Comparison of ENCODE assay signal across 8 cellular contexts in the genomic region with DNA sequence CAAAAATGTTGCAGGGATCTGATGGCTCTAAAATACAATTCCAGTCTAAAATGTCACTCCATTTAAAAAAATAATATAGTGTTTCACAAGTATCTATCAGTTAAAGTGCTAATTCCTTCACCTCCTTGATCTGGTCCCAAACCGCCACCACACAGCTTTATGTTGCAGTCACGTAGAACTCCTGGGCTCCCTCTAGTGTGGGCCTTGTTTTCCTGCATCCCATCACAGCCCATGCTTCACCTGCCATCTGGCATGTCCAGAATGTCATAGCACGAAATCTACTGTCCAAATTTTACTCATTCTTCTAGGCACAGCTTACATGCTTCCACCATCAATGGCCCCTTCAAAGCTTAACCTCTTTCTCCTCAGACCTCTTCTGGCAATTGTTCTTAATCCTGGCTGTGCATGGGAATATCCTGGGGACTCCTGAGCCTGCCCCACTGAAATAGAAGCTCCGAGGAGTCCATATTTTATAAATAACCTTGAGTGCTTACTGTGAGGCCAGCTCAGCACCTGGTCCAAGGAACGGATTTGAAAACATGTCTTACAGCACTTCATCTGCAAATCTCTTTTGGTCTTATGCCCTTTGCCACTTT. TPM values are rescaled to one million over a fixed set of nuclear protein-coding genes. Genes with fewer than 3 reads are reported as not detected.
DNase-seq lines count a peak whose midpoint lies in the region; TF ChIP-seq lines count a peak whose summit lies in the region.

No MANE protein-coding gene starts in this region.

- no peak overlapping the region for H3K27ac ChIP-seq in HEK293 (ENCODE audit: extremely low read depth, low read depth, low read length)
- H3K27ac ChIP-seq in tibial nerve: no peak overlapping the region

- CTCF ChIA-PET in HEK293 (lab: Yijun Ruan, JAX): interaction anchor here (0.6 to 2.5 kb wide), 20 partner anchors 11 to 1428 kb away, joined by 3 to 14 read pairs (median 3); no protein-coding TSS in a partner anchor

- no peaks in the 10 kb centered on the region for H3K9me3 ChIP-seq in HEK293 (ENCODE audit: control insufficient read depth, insufficient read depth, low read depth, low read length)
- H3K9me3 ChIP-seq in tibial nerve: no peaks in the 10 kb centered on the region

- H3K36me3 ChIP-seq in HEK293 (ENCODE audit: control insufficient read depth in 2 of 2, insufficient read depth in 1 of 2, low read length in 2 of 2) (no peaks in the 10 kb centered on the region), tibial nerve (no peaks in the 10 kb centered on the region)

- TF ChIP-seq POLR2A in tibial nerve (IDR thresholded peaks at IDR 0.05): no peak

- no peak for TF ChIP-seq EP300 in tibial nerve (IDR thresholded peaks at IDR 0.05)

- 60 to 62% methylated on average over 5 of the region's 5 CpGs for WGBS in tibial nerve, 2 donors

- POLR2A ChIA-PET in HEK293 (lab: Yijun Ruan, JAX): no interaction called here

- no peaks in the 10 kb centered on the region for H3K27me3 ChIP-seq in tibial nerve

- TF ChIP-seq CTCF in HEK293 (tag by site-specific recombination; IDR thresholded peaks at IDR 0.05) (no peak), tibial nerve (IDR thresholded peaks at IDR 0.05) (peak in 1 of 5 experiments; percentile 18)

- no peaks in the 10 kb centered on the region for H3K4me1 ChIP-seq in HEK293 (ENCODE audit: control insufficient read depth, insufficient read depth, low read length)
- H3K4me1 ChIP-seq in tibial nerve: no peaks in the 10 kb centered on the region

- peak; percentile 15 for DNase-seq in NCI-H2196 (lab: John Stamatoyannopoulos, UW; ENCODE audit: unreplicated experiment)
- DNase-seq in NCI-H2196 treated with DMSO at 0.1 percent for 48 hours (lab: John Stamatoyannopoulos, UW; ENCODE audit: unreplicated experiment): no peak
- peak; percentile 65 for DNase-seq in NCI-H2171 treated with DMSO at 0.1 percent for 48 hours (lab: John Stamatoyannopoulos, UW)
- peak; percentile 72 for DNase-seq in ecto neural progenitor cell (ENCODE audit: low spot score)
- DNase-seq in retina: peak; percentile 34
- DNase-seq in hippocampal formation (lab: John Stamatoyannopoulos, UW): no peak
- no peak for DNase-seq in tibial nerve (ENCODE audit: low spot score in 2 of 2)

- H3K4me3 ChIP-seq in HEK293 (ENCODE audit: low read depth, low read length) (no peak overlapping the region), tibial nerve (no peak overlapping the region)

TF ChIP-seq in HEK293, 187 proteins besides CTCF, POLR2A, EP300 and RAD21:
- peak; percentile 23 for TF ChIP-seq ZNF654 (tag by site-specific recombination; IDR thresholded peaks at IDR 0.05; ENCODE audit: low read depth)
- no peak for TF ChIP-seq ZNF785 (tag by site-specific recombination; IDR thresholded peaks at IDR 0.05)

RNA-seq across cellular contexts. Expression of gene FYB2, which starts 15.5 kb away (rescaled TPM):
- total RNA-seq in tibial nerve: not detected

RNA-seq across cellular contexts. Expression of gene C8A, which starts 50.9 kb away (rescaled TPM):
- not detected for total RNA-seq in tibial nerve

Comparison
In these comparisons a context has a peak if more than half of its experiments do, and no peak if none do; other contexts are left out.
1. DNase-seq: peak in NCI-H2196 (single experiment), NCI-H2171 treated with DMSO at 0.1 percent for 48 hours (single experiment), ecto neural progenitor cell (single experiment) and retina (single experiment); none in NCI-H2196 treated with DMSO at 0.1 percent for 48 hours (single experiment), hippocampal formation (0 of 2) and tibial nerve (0 of 2).